In genomic region chr9:107277801-107278200, GRCh38 we compare ENCODE assay signal across 27 cellular contexts. TPM values are rescaled to one million over a fixed set of nuclear protein-coding genes. Genes with fewer than 3 reads are reported as not detected.
DNase-seq lines count a peak whose midpoint lies in the region; ATAC-seq, FAIRE-seq and TF ChIP-seq lines count a peak whose summit lies in the region.
"Had no signal": no experiment of that assay in that cellular context is flagged by ENCODE, and none has a peak within 500 bp of the region (broad histone marks: within the 10 kb centered on the region; RNA-seq: fewer than 3 reads in every experiment).

No MANE protein-coding gene starts in this region.

- CTCF ChIA-PET in HepG2 (lab: Yijun Ruan, JAX; ENCODE audit: low intra/inter-chr PET ratio, low total read pairs), result no interaction called here

- H2BK12ac ChIP-seq in trophoblast cell (ENCODE audit: low read length), result peak overlapping the region; percentile 5

- H3K9me3 ChIP-seq in HepG2 (ENCODE audit: low read length), result no peaks in the 10 kb centered on the region
- H3K9me3 ChIP-seq in right lobe of liver, result no peaks in the 10 kb centered on the region
- H3K9me3 ChIP-seq in trophoblast cell (ENCODE audit: insufficient read depth, low read depth, low read length), result no peaks in the 10 kb centered on the region
- no peaks in the 10 kb centered on the region for H3K9me3 ChIP-seq in SJCRH30 (replicated peaks)
- H3K9me3 ChIP-seq: A549, BE2C, BLaER1 had no signal

- peak overlapping the region; percentile 28 for H2BK5ac ChIP-seq in trophoblast cell (ENCODE audit: low read depth, low read length, poor library complexity)

- no peak for TF ChIP-seq EP300 in HepG2 (IDR thresholded peaks at IDR 0.05; ENCODE audit: low read depth in 2 of 2, low read length in 2 of 2)
- no peak for TF ChIP-seq EP300 in HepG2 (CRISPR knock-in tag; IDR thresholded peaks at IDR 0.05; ENCODE audit: borderline replicate concordance)

- H3K27me3 Mint-ChIP-seq in chondrocyte (ENCODE audit: low read depth), result no peaks in the 10 kb centered on the region
- peaks cover 16% of the 10 kb centered on the region for H3K27me3 Mint-ChIP-seq in activated naive CD8-positive, alpha-beta T cell treated with anti-CD3 and anti-CD28 coated beads, Interleukin-2, amount 50 U/mL, for 24 hours

- no peak for FAIRE-seq in HepG2 (lab: Jason Lieb, UNC)
- FAIRE-seq: A549, GM12878, GM12892, GM18507 had no signal

- no peak overlapping the region for H3K4ac ChIP-seq in trophoblast cell (ENCODE audit: low read depth, low read length)

- WGBS in HepG2 (ENCODE audit: low lambda C conversion rate), result 93% methylated on average over 5 of the region's 5 CpGs
- 97% methylated on average over 5 of the region's 5 CpGs for WGBS in right lobe of liver (ENCODE audit: insufficient coverage, low coverage, low lambda C conversion rate, missing lambda C conversion rate)
- no CpG with 5 or more reads among the region's 5 CpGs for WGBS in trophoblast cell (ENCODE audit: extremely low coverage, insufficient coverage, insufficient read length)

- intact Hi-C loops in HepG2 (cut with micrococcal nuclease; ENCODE audit: unreplicated experiment), result no loop called here
- intact Hi-C loops in right lobe of liver (cut with DNase I), result no loop called here

- H3K14ac ChIP-seq in trophoblast cell (ENCODE audit: low read length), result no peak overlapping the region

- BruUV-seq in HepG2 (replicated peaks; lab: Mats Ljungman, UMichigan), result no TSS peak

- H3K36me3 Mint-ChIP-seq in chondrocyte (ENCODE audit: low read depth), result no peaks in the 10 kb centered on the region
- H3K36me3 Mint-ChIP-seq in activated naive CD8-positive, alpha-beta T cell treated with anti-CD3 and anti-CD28 coated beads, Interleukin-2, amount 50 U/mL, for 24 hours (ENCODE audit: low read depth), result no peaks in the 10 kb centered on the region
- H3K36me3 Mint-ChIP-seq: CD14-positive monocyte; CD4-positive, CD25-positive, alpha-beta regulatory T cell had no signal

- H2BK120ac ChIP-seq in trophoblast cell (ENCODE audit: insufficient read depth, low read length, poor library complexity), result peak overlapping the region; percentile 4

- no peak overlapping the region for H4K12ac ChIP-seq in trophoblast cell (ENCODE audit: low read depth, low read length)

- peak overlapping the region; percentile 43 for H4K91ac ChIP-seq in trophoblast cell (ENCODE audit: low read depth, low read length)

- ATAC-seq in HepG2 (no peak), right lobe of liver (no peak)
- ATAC-seq in activated naive CD8-positive, alpha-beta T cell treated with anti-CD3 and anti-CD28 coated beads, Interleukin-2, amount 50 U/mL, for 24 hours, result no peak
- ATAC-seq: A549, GM12878 had no signal

- H3K27ac ChIP-seq in HepG2 (ENCODE audit: extremely low read length, insufficient read depth, low read length) (no peak overlapping the region), right lobe of liver (no peak overlapping the region), trophoblast cell (ENCODE audit: low read depth, low read length) (no peak overlapping the region), SJCRH30 (no peak overlapping the region)
- H3K27ac ChIP-seq: 22Rv1, A549, BLaER1 had no signal

- no peak for TF ChIP-seq RAD21 in HepG2 (CRISPR knock-in tag; IDR thresholded peaks at IDR 0.05)

- TF ChIP-seq CTCF in HepG2 (CRISPR knock-in tag; IDR thresholded peaks at IDR 0.05), result no peak
- no peak for TF ChIP-seq CTCF in right lobe of liver (IDR thresholded peaks at IDR 0.05)
- no peak for TF ChIP-seq CTCF in chondrocyte (IDR thresholded peaks at IDR 0.05)

- DNase-seq in HepG2 (ENCODE audit: low spot score) (no peak), right lobe of liver (no peak), chondrocyte (ENCODE audit: low spot score) (no peak), trophoblast cell (peak; percentile 74 to 76), SJCRH30 (no peak), ACHN (no peak)
- DNase-seq in activated naive CD8-positive, alpha-beta T cell treated with anti-CD3 and anti-CD28 coated beads, Interleukin-2, amount 50 U/mL, for 24 hours, result no peak
- DNase-seq: BE2C; C1 segment of cervical spinal cord; CD4-positive, alpha-beta memory T cell; CD4-positive, CD25-positive, alpha-beta regulatory T cell; CD8-positive, alpha-beta memory T cell; COR-L47; DMS 273 treated with DMSO at 0.1 percent for 48 hours; DMS153; DMS53; DMS79; DND-41; EL; GDM1 had no signal

- POLR2A ChIA-PET in HepG2 (lab: Yijun Ruan, JAX), result no interaction called here

- H3K4me1 Mint-ChIP-seq in chondrocyte (ENCODE audit: low read depth), result peaks cover 53% of the 10 kb centered on the region
- H3K4me1 Mint-ChIP-seq in activated naive CD8-positive, alpha-beta T cell treated with anti-CD3 and anti-CD28 coated beads, Interleukin-2, amount 50 U/mL, for 24 hours, result peaks cover 32% of the 10 kb centered on the region

- TF ChIP-seq POLR2A in HepG2 (IDR thresholded peaks at IDR 0.05; ENCODE audit: insufficient read depth in 1 of 2, low read depth in 2 of 2, low read length in 2 of 2) (no peak), right lobe of liver (IDR thresholded peaks at IDR 0.05) (no peak)

- no peak overlapping the region for H3K9ac ChIP-seq in HepG2 (ENCODE audit: insufficient read depth, low read depth, low read length)
- H3K9ac ChIP-seq in trophoblast cell (ENCODE audit: low read length), result no peak overlapping the region
- H3K9ac ChIP-seq: BLaER1 had no signal

- H4K20me1 ChIP-seq in HepG2 (ENCODE audit: insufficient read depth, low read length), result no peaks in the 10 kb centered on the region
- H4K20me1 ChIP-seq: BLaER1 had no signal

- no peak overlapping the region for H3K4me3 ChIP-seq in HepG2 (replicated peaks in 1 of 3; ENCODE audit: insufficient read depth in 1 of 3, low read depth in 2 of 3, low read length in 3 of 3)
- no peak overlapping the region for H3K4me3 ChIP-seq in right lobe of liver
- no peak overlapping the region for H3K4me3 ChIP-seq in trophoblast cell (ENCODE audit: low read depth, low read length)
- H3K4me3 ChIP-seq in SJCRH30, result no peak overlapping the region
- H3K4me3 ChIP-seq: A549, BLaER1, GM12878 had no signal

- no peaks in the 10 kb centered on the region for H3K9me3 Mint-ChIP-seq in chondrocyte (ENCODE audit: low read depth)
- H3K9me3 Mint-ChIP-seq in activated naive CD8-positive, alpha-beta T cell treated with anti-CD3 and anti-CD28 coated beads, Interleukin-2, amount 50 U/mL, for 24 hours, result no peaks in the 10 kb centered on the region
- H3K9me3 Mint-ChIP-seq: CD4-positive, alpha-beta memory T cell; CD8-positive, alpha-beta memory T cell had no signal

- peak overlapping the region; percentile 59 for H3K27ac Mint-ChIP-seq in chondrocyte (ENCODE audit: unreplicated experiment)
- H3K27ac Mint-ChIP-seq in activated naive CD8-positive, alpha-beta T cell treated with anti-CD3 and anti-CD28 coated beads, Interleukin-2, amount 50 U/mL, for 24 hours, result no peak overlapping the region
- H3K27ac Mint-ChIP-seq: CD4-positive, CD25-positive, alpha-beta regulatory T cell; CD8-positive, alpha-beta memory T cell had no signal

- H3K23ac ChIP-seq in trophoblast cell (ENCODE audit: low read length), result no peak overlapping the region

- no peak overlapping the region for H3K18ac ChIP-seq in trophoblast cell (ENCODE audit: low read length)

- H3K4me2 ChIP-seq in HepG2 (ENCODE audit: low read depth, low read length) (no peak overlapping the region), trophoblast cell (ENCODE audit: low read length) (no peak overlapping the region)
- H3K4me2 ChIP-seq: A549, BLaER1 had no signal

- H2AFZ ChIP-seq in HepG2 (ENCODE audit: low read length) (no peak overlapping the region), trophoblast cell (ENCODE audit: insufficient read depth, low read length, poor library complexity) (no peak overlapping the region)

- H3K79me1 ChIP-seq in trophoblast cell (ENCODE audit: low read length), result peaks cover 28% of the 10 kb centered on the region

- in situ Hi-C loops in HepG2 (cut with HindIII; ENCODE audit: extremely low pct_ligation_motif_present, low pct_unique_long_range_greater_than_20kb) (no loop called here), ACHN (cut with HindIII; ENCODE audit: low pct_ligation_motif_present, low pct_unique_long_range_greater_than_20kb, low sequenced_read_pairs) (no loop called here)

- H3K36me3 ChIP-seq in HepG2 (replicated peaks in 1 of 2; ENCODE audit: control insufficient read depth in 1 of 2, insufficient read depth in 2 of 2, low read length in 2 of 2), result no peaks in the 10 kb centered on the region
- no peaks in the 10 kb centered on the region for H3K36me3 ChIP-seq in right lobe of liver
- no peaks in the 10 kb centered on the region for H3K36me3 ChIP-seq in trophoblast cell (ENCODE audit: control insufficient read depth in 1 of 2, insufficient read depth in 2 of 2, low read length in 2 of 2)
- no peaks in the 10 kb centered on the region for H3K36me3 ChIP-seq in SJCRH30
- H3K36me3 ChIP-seq: BE2C, BLaER1 had no signal

- no peak overlapping the region for H3K4me3 Mint-ChIP-seq in chondrocyte (ENCODE audit: unreplicated experiment)
- no peak overlapping the region for H3K4me3 Mint-ChIP-seq in activated naive CD8-positive, alpha-beta T cell treated with anti-CD3 and anti-CD28 coated beads, Interleukin-2, amount 50 U/mL, for 24 hours
- H3K4me3 Mint-ChIP-seq: CD14-positive monocyte; CD4-positive, alpha-beta memory T cell; CD4-positive, CD25-positive, alpha-beta regulatory T cell; CD8-positive, alpha-beta memory T cell had no signal

- peaks cover 7% of the 10 kb centered on the region for H3K79me2 ChIP-seq in HepG2 (ENCODE audit: insufficient read depth, low read length)
- H3K79me2 ChIP-seq in trophoblast cell (ENCODE audit: control insufficient read depth, insufficient read depth, low read length, poor library complexity), result peaks cover 5% of the 10 kb centered on the region

- H3K4me1 ChIP-seq in HepG2 (ENCODE audit: insufficient read depth, low read length), result peaks cover 36% of the 10 kb centered on the region
- H3K4me1 ChIP-seq in right lobe of liver, result peaks cover 0 to 30% (median 11%) of the 10 kb centered on the region in 4 donors
- peaks cover 8 to 26% of the 10 kb centered on the region in 2 experiments for H3K4me1 ChIP-seq in trophoblast cell (ENCODE audit: control insufficient read depth in 1 of 2, insufficient read depth in 2 of 2, low read length in 2 of 2)
- peaks cover 37% of the 10 kb centered on the region for H3K4me1 ChIP-seq in SJCRH30

- no peak overlapping the region for H4K8ac ChIP-seq in trophoblast cell (ENCODE audit: low read depth, low read length)

- H2AK5ac ChIP-seq in trophoblast cell (ENCODE audit: low read length), result no peak overlapping the region

- H3K27me3 ChIP-seq in HepG2 (ENCODE audit: control insufficient read depth in 1 of 2, insufficient read depth in 2 of 2, low read length in 2 of 2) (no peaks in the 10 kb centered on the region; a peak in 1 of 5 replicates), right lobe of liver (no peaks in the 10 kb centered on the region), trophoblast cell (ENCODE audit: insufficient read depth, low read length) (no peaks in the 10 kb centered on the region), SJCRH30 (no peaks in the 10 kb centered on the region)
- H3K27me3 ChIP-seq: BE2C, BLaER1 had no signal

RNA-seq across cellular contexts. Expression of gene RAD23B, which starts 5.3 kb away (rescaled TPM):
- total RNA-seq in HepG2 (2016; rRNA removed; fragmentation: Illumina TruSeq; extraction: Trizol) (133 and 159 TPM in 2 replicates), right lobe of liver (100 to 1,000 TPM in 2 of 6 experiments, 10 to 100 TPM in 4; 86.9 to 110 (median 99.1) TPM), chondrocyte (114 to 127 TPM (median 124 TPM) in 3 replicates)
- 59.7 and 60.0 TPM in 2 replicates for total RNA-seq in HepG2 (2016; cell fraction: cytosol; rRNA removed; fragmentation: Illumina TruSeq; extraction: Trizol; ENCODE audit: low read depth)
- 128 and 156 TPM in 2 replicates for total RNA-seq in HepG2 (2016; cell fraction: insoluble cytoplasmic fraction; rRNA removed; fragmentation: Illumina TruSeq; extraction: Trizol)
- 120 and 126 TPM in 2 replicates for total RNA-seq in HepG2 (2016; cell fraction: membrane; rRNA removed; fragmentation: Illumina TruSeq; extraction: Trizol)
- total RNA-seq in HepG2 (2016; cell fraction: nucleus; rRNA removed; fragmentation: Illumina TruSeq; extraction: Trizol), result 62.9 and 65.9 TPM in 2 replicates
- 156 and 162 TPM in 2 replicates for polyA plus RNA-seq in HepG2 (2011; rRNA removed)
- 93.8 and 114 TPM in 2 replicates for polyA plus RNA-seq in HepG2 (2011; cell fraction: cytosol; rRNA removed)
- polyA plus RNA-seq in HepG2 (2011; cell fraction: nucleus; rRNA removed), result 25.3 and 25.6 TPM in 2 replicates
- 90.7 and 110 TPM in 2 replicates for polyA plus RNA-seq in HepG2 (2012)
- polyA plus RNA-seq in HepG2 (2016; cell fraction: cytosol; fragmentation: Illumina TruSeq; extraction: Trizol; ENCODE audit: low read depth), result 26.3 and 31.4 TPM in 2 replicates
- polyA plus RNA-seq in HepG2 (2016; cell fraction: insoluble cytoplasmic fraction; fragmentation: Illumina TruSeq; extraction: Trizol; ENCODE audit: low read depth), result 185 and 198 TPM in 2 replicates
- 79.8 and 80.6 TPM in 2 replicates for polyA plus RNA-seq in HepG2 (2016; cell fraction: membrane; fragmentation: Illumina TruSeq; extraction: Trizol; ENCODE audit: low read depth)
- 67.0 and 71.9 TPM in 2 replicates for polyA plus RNA-seq in HepG2 (2016; cell fraction: nucleus; fragmentation: Illumina TruSeq; extraction: Trizol; ENCODE audit: insufficient read depth, low read depth)
- 270 and 278 TPM in 2 replicates for polyA minus RNA-seq in HepG2 (2011; rRNA and poly(A)+ RNA removed; ENCODE audit: low replicate concordance)
- polyA minus RNA-seq in HepG2 (2011; cell fraction: cytosol; rRNA and poly(A)+ RNA removed), result 139 and 149 TPM in 2 replicates
- polyA minus RNA-seq in HepG2 (2011; cell fraction: nucleus; rRNA and poly(A)+ RNA removed), result 85.5 and 87.8 TPM in 2 replicates
- 272 and 284 TPM in 2 replicates for polyA plus RNA-seq in trophoblast cell (2013)
- 143 and 146 TPM in 2 replicates for total RNA-seq in SJCRH30 (2014; rRNA removed; shearing (Covaris generic))

Comparison
In these comparisons a context has a peak if more than half of its experiments do, and no peak if none do; other contexts are left out.
1. DNase-seq: peak in trophoblast cell (2 of 2); none in HepG2 (single experiment), right lobe of liver (0 of 3), chondrocyte (single experiment), SJCRH30 (0 of 2), activated naive CD8-positive, alpha-beta T cell treated with anti-CD3 and anti-CD28 coated beads, Interleukin-2, amount 50 U/mL, for 24 hours (single experiment) and ACHN (single experiment).